In the genomic region with DNA sequence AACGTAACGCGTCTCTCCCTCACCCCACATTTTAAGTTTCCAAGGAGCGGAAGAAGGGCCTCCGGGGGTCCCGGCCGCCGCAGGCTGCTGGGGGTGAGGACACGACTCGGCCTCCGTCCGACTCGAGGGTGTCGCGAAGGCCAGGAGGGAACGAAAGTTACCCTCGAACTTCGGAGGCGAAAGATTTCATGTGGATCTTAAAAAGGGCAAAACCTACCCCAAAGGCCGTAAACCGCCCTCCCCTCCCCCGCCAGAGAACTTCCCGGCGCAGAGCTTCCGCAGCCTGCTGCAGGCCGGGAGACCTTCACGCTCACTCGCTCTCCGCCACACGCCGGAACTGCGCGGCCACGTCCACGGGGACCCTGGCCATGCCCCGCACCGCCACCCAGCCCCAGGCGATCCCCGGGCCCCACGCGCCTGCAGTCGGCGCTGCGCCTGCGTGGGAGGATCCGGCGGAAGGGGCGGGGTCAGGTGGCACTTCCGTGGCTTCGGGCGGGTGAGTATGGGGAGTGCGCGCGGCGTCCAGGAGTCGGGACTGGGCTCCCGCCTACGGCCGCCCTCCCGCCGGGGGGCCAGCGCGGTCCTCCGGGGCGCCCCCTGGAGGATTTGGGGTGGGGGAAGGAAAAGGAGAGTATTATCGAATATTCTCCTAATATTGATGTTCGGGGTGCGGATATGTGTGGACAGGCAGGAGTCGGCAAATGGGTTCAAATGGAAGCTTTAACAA, we compare ENCODE assay signal across 1 cellular context.
TF ChIP-seq lines count a peak whose summit lies in the region.

A gene (plus strand): TSS at position 474 of the 727 bp plus-strand sequence. CDS start 19,755 bp downstream, outside the sequence.

TF ChIP-seq in HEK293, 187 proteins besides CTCF, POLR2A, EP300 and RAD21 (continued from another document and continues in another):
- TF ChIP-seq, protein P1, sequence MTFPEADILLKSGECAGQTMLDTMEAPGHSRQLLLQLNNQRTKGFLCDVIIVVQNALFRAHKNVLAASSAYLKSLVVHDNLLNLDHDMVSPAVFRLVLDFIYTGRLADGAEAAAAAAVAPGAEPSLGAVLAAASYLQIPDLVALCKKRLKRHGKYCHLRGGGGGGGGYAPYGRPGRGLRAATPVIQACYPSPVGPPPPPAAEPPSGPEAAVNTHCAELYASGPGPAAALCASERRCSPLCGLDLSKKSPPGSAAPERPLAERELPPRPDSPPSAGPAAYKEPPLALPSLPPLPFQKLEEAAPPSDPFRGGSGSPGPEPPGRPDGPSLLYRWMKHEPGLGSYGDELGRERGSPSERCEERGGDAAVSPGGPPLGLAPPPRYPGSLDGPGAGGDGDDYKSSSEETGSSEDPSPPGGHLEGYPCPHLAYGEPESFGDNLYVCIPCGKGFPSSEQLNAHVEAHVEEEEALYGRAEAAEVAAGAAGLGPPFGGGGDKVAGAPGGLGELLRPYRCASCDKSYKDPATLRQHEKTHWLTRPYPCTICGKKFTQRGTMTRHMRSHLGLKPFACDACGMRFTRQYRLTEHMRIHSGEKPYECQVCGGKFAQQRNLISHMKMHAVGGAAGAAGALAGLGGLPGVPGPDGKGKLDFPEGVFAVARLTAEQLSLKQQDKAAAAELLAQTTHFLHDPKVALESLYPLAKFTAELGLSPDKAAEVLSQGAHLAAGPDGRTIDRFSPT (tag by site-specific recombination; IDR thresholded peaks at IDR 0.05), result peak; percentile 66; the same call in 1 of the 2 replicates
- TF ChIP-seq, protein P2, sequence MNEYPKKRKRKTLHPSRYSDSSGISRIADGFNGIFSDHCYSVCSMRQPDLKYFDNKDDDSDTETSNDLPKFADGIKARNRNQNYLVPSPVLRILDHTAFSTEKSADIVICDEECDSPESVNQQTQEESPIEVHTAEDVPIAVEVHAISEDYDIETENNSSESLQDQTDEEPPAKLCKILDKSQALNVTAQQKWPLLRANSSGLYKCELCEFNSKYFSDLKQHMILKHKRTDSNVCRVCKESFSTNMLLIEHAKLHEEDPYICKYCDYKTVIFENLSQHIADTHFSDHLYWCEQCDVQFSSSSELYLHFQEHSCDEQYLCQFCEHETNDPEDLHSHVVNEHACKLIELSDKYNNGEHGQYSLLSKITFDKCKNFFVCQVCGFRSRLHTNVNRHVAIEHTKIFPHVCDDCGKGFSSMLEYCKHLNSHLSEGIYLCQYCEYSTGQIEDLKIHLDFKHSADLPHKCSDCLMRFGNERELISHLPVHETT (tag by site-specific recombination; IDR thresholded peaks at IDR 0.05), result no peak
- TF ChIP-seq ZNF624 (tag by site-specific recombination; IDR thresholded peaks at IDR 0.05), result no peak
- TF ChIP-seq ZFP69B (tag by site-specific recombination; IDR thresholded peaks at IDR 0.05), result peak; percentile 74; the same call in 1 of the 2 replicates
- TF ChIP-seq IKZF3 (tag by site-specific recombination; IDR thresholded peaks at IDR 0.05), result peak; percentile 39; the same call in 1 of the 2 replicates
- no peak for TF ChIP-seq ZNF521 (tag by site-specific recombination; IDR thresholded peaks at IDR 0.05)
- TF ChIP-seq ZNF791 (tag by site-specific recombination; IDR thresholded peaks at IDR 0.05), result no peak
- TF ChIP-seq, protein P3, sequence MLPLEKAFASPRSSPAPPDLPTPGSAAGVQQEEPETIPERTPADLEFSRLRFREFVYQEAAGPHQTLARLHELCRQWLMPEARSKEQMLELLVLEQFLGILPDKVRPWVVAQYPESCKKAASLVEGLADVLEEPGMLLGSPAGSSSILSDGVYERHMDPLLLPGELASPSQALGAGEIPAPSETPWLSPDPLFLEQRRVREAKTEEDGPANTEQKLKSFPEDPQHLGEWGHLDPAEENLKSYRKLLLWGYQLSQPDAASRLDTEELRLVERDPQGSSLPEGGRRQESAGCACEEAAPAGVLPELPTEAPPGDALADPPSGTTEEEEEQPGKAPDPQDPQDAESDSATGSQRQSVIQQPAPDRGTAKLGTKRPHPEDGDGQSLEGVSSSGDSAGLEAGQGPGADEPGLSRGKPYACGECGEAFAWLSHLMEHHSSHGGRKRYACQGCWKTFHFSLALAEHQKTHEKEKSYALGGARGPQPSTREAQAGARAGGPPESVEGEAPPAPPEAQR (tag by site-specific recombination; IDR thresholded peaks at IDR 0.05), result no peak
- TF ChIP-seq, protein P4, sequence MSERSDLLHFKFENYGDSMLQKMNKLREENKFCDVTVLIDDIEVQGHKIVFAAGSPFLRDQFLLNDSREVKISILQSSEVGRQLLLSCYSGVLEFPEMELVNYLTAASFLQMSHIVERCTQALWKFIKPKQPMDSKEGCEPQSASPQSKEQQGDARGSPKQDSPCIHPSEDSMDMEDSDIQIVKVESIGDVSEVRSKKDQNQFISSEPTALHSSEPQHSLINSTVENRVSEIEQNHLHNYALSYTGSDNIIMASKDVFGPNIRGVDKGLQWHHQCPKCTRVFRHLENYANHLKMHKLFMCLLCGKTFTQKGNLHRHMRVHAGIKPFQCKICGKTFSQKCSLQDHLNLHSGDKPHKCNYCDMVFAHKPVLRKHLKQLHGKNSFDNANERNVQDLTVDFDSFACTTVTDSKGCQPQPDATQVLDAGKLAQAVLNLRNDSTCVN (tag by site-specific recombination; optimal IDR thresholded peaks at IDR 0.05), result peak; percentile 94
- TF ChIP-seq ZNF121 (tag by site-specific recombination; IDR thresholded peaks at IDR 0.05), result 0 out of 2 replicates have a peak, but pooled peaks have one; percentile 26
- TF ChIP-seq, protein P5, sequence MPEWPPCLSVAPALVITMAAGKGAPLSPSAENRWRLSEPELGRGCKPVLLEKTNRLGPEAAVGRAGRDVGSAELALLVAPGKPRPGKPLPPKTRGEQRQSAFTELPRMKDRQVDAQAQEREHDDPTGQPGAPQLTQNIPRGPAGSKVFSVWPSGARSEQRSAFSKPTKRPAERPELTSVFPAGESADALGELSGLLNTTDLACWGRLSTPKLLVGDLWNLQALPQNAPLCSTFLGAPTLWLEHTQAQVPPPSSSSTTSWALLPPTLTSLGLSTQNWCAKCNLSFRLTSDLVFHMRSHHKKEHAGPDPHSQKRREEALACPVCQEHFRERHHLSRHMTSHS (tag by site-specific recombination; IDR thresholded peaks at IDR 0.05), result no peak
- no peak for TF ChIP-seq ZNF175 (tag by site-specific recombination; IDR thresholded peaks at IDR 0.05)
- TF ChIP-seq, protein P6, sequence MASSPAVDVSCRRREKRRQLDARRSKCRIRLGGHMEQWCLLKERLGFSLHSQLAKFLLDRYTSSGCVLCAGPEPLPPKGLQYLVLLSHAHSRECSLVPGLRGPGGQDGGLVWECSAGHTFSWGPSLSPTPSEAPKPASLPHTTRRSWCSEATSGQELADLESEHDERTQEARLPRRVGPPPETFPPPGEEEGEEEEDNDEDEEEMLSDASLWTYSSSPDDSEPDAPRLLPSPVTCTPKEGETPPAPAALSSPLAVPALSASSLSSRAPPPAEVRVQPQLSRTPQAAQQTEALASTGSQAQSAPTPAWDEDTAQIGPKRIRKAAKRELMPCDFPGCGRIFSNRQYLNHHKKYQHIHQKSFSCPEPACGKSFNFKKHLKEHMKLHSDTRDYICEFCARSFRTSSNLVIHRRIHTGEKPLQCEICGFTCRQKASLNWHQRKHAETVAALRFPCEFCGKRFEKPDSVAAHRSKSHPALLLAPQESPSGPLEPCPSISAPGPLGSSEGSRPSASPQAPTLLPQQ (tag by site-specific recombination; IDR thresholded peaks at IDR 0.05), result peak; percentile 96
- no peak for TF ChIP-seq ZNF16 (tag by site-specific recombination; IDR thresholded peaks at IDR 0.05; ENCODE audit: low read depth)
- TF ChIP-seq MZF1 (tag by site-specific recombination; IDR thresholded peaks at IDR 0.05; ENCODE audit: borderline replicate concordance), result 0 out of 2 replicates have a peak, but pooled peaks have one; percentile 50
- TF ChIP-seq ZNF660 (tag by site-specific recombination; IDR thresholded peaks at IDR 0.05), result 0 out of 2 replicates have a peak, but pooled peaks have one; percentile 68
- TF ChIP-seq ZNF302 (tag by site-specific recombination; IDR thresholded peaks at IDR 0.05; ENCODE audit: low read depth), result no peak
- TF ChIP-seq ZNF2 (tag by site-specific recombination; IDR thresholded peaks at IDR 0.05), result no peak
- TF ChIP-seq ZBTB7A (tag by site-specific recombination; IDR thresholded peaks at IDR 0.05; ENCODE audit: low read depth), result no peak
- TF ChIP-seq ZNF768 (tag by site-specific recombination; IDR thresholded peaks at IDR 0.05), result no peak
- no peak for TF ChIP-seq ZNF837 (tag by site-specific recombination; IDR thresholded peaks at IDR 0.05)
- TF ChIP-seq ZNF112 (tag by site-specific recombination; IDR thresholded peaks at IDR 0.05), result no peak
- peak; percentile 56; the same call in 1 of the 2 replicates for TF ChIP-seq KLF8 (tag by site-specific recombination; IDR thresholded peaks at IDR 0.05)
- 0 out of 2 replicates have a peak, but pooled peaks have one; percentile 52 for TF ChIP-seq TRIM28 (IDR thresholded peaks at IDR 0.05; ENCODE audit: borderline replicate concordance, low read length)
- TF ChIP-seq, protein P7, sequence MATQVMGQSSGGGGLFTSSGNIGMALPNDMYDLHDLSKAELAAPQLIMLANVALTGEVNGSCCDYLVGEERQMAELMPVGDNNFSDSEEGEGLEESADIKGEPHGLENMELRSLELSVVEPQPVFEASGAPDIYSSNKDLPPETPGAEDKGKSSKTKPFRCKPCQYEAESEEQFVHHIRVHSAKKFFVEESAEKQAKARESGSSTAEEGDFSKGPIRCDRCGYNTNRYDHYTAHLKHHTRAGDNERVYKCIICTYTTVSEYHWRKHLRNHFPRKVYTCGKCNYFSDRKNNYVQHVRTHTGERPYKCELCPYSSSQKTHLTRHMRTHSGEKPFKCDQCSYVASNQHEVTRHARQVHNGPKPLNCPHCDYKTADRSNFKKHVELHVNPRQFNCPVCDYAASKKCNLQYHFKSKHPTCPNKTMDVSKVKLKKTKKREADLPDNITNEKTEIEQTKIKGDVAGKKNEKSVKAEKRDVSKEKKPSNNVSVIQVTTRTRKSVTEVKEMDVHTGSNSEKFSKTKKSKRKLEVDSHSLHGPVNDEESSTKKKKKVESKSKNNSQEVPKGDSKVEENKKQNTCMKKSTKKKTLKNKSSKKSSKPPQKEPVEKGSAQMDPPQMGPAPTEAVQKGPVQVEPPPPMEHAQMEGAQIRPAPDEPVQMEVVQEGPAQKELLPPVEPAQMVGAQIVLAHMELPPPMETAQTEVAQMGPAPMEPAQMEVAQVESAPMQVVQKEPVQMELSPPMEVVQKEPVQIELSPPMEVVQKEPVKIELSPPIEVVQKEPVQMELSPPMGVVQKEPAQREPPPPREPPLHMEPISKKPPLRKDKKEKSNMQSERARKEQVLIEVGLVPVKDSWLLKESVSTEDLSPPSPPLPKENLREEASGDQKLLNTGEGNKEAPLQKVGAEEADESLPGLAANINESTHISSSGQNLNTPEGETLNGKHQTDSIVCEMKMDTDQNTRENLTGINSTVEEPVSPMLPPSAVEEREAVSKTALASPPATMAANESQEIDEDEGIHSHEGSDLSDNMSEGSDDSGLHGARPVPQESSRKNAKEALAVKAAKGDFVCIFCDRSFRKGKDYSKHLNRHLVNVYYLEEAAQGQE (tag by site-specific recombination; IDR thresholded peaks at IDR 0.05), result no peak
- TF ChIP-seq, protein P8, sequence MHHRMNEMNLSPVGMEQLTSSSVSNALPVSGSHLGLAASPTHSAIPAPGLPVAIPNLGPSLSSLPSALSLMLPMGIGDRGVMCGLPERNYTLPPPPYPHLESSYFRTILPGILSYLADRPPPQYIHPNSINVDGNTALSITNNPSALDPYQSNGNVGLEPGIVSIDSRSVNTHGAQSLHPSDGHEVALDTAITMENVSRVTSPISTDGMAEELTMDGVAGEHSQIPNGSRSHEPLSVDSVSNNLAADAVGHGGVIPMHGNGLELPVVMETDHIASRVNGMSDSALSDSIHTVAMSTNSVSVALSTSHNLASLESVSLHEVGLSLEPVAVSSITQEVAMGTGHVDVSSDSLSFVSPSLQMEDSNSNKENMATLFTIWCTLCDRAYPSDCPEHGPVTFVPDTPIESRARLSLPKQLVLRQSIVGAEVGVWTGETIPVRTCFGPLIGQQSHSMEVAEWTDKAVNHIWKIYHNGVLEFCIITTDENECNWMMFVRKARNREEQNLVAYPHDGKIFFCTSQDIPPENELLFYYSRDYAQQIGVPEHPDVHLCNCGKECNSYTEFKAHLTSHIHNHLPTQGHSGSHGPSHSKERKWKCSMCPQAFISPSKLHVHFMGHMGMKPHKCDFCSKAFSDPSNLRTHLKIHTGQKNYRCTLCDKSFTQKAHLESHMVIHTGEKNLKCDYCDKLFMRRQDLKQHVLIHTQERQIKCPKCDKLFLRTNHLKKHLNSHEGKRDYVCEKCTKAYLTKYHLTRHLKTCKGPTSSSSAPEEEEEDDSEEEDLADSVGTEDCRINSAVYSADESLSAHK (tag by site-specific recombination; IDR thresholded peaks at IDR 0.05), result peak; percentile 13; the same call in 1 of the 2 replicates
- no peak for TF ChIP-seq ZNF23 (tag by site-specific recombination; IDR thresholded peaks at IDR 0.05; ENCODE audit: borderline replicate concordance)
- no peak for TF ChIP-seq SCRT1 (tag by site-specific recombination; IDR thresholded peaks at IDR 0.05; ENCODE audit: borderline replicate concordance)
- TF ChIP-seq KLF1 (tag by site-specific recombination; IDR thresholded peaks at IDR 0.05), result peak; percentile 57; the same call in 1 of the 2 replicates
- TF ChIP-seq, protein P9, sequence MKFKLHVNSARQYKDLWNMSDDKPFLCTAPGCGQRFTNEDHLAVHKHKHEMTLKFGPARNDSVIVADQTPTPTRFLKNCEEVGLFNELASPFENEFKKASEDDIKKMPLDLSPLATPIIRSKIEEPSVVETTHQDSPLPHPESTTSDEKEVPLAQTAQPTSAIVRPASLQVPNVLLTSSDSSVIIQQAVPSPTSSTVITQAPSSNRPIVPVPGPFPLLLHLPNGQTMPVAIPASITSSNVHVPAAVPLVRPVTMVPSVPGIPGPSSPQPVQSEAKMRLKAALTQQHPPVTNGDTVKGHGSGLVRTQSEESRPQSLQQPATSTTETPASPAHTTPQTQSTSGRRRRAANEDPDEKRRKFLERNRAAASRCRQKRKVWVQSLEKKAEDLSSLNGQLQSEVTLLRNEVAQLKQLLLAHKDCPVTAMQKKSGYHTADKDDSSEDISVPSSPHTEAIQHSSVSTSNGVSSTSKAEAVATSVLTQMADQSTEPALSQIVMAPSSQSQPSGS (tag by site-specific recombination; IDR thresholded peaks at IDR 0.05; ENCODE audit: low read depth), result no peak
- TF ChIP-seq GLI4 (tag by site-specific recombination; IDR thresholded peaks at IDR 0.05), result no peak
- TF ChIP-seq, protein P10, sequence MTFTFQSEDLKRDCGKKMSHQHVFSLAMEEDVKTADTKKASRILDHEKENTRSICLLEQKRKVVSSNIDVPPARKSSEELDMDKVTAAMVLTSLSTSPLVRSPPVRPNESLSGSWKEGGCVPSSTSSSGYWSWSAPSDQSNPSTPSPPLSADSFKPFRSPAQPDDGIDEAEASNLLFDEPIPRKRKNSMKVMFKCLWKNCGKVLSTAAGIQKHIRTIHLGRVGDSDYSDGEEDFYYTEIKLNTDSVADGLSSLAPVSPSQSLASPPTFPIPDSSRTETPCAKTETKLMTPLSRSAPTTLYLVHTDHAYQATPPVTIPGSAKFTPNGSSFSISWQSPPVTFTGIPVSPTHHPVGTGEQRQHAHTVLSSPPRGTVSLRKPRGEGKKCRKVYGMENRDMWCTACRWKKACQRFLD (tag by site-specific recombination; IDR thresholded peaks at IDR 0.05), result no peak
- no peak for TF ChIP-seq ZNF558 (tag by site-specific recombination; IDR thresholded peaks at IDR 0.05)
- no peak for TF ChIP-seq ZNF311 (tag by site-specific recombination; IDR thresholded peaks at IDR 0.05; ENCODE audit: borderline replicate concordance)
- TF ChIP-seq KLF16 (tag by site-specific recombination; IDR thresholded peaks at IDR 0.05), result peak; percentile 30; the same call in 1 of the 2 replicates
